In genomic region chr10:1612910-1613309, GRCh38 we compare ENCODE assay signal across 25 cellular contexts.
"Had no signal": no experiment of that assay in that cellular context is flagged by ENCODE, and none has a peak within 500 bp of the region (broad histone marks: within the 10 kb centered on the region; RNA-seq: fewer than 3 reads in every experiment).

No MANE protein-coding gene starts in this region.

- H3K27ac ChIP-seq: brain microvascular endothelial cell, dorsolateral prefrontal cortex, heart left ventricle, pancreas, sigmoid colon, spleen, thoracic aorta, upper lobe of right lung had no signal

- H3K4me3 Mint-ChIP-seq: activated naive CD4-positive, alpha-beta T cell treated with anti-CD3 and anti-CD28 coated beads, Interleukin-2, amount 10 ng/mL, durations not matched to agents 7 days and 5 days; activated naive CD8-positive, alpha-beta T cell treated with anti-CD3 and anti-CD28 coated beads, Interleukin-2, amount 50 U/mL, for 24 hours; immature natural killer cell; memory B cell; naive B cell; stimulated activated naive B cell treated with anti-CD40 and anti-IgM and Interleukin-4, amounts not matched to agents 10 μg/mL and 1 μg/mL and 100 μg/mL, for 72 hours had no signal

- H3K9me3 ChIP-seq: heart left ventricle, mucosa of descending colon, pancreas, sigmoid colon, spleen, thoracic aorta, upper lobe of right lung had no signal

- H3K4me1 Mint-ChIP-seq: activated naive CD4-positive, alpha-beta T cell treated with anti-CD3 and anti-CD28 coated beads, Interleukin-2, amount 10 ng/mL, durations not matched to agents 7 days and 5 days; immature natural killer cell had no signal

- H3K4me1 ChIP-seq: pancreas, sigmoid colon, upper lobe of right lung had no signal

- H3K9me3 Mint-ChIP-seq: activated naive CD4-positive, alpha-beta T cell treated with anti-CD3 and anti-CD28 coated beads, Interleukin-2, amount 10 ng/mL, durations not matched to agents 7 days and 5 days; activated naive CD8-positive, alpha-beta T cell treated with anti-CD3 and anti-CD28 coated beads, Interleukin-2, amount 50 U/mL, for 24 hours; immature natural killer cell; memory B cell; stimulated activated naive B cell treated with anti-CD40 and anti-IgM and Interleukin-4, amounts not matched to agents 10 μg/mL and 1 μg/mL and 100 μg/mL, for 72 hours had no signal

- H3K36me3 ChIP-seq: brain microvascular endothelial cell, heart left ventricle, pancreas, sigmoid colon, spleen, thoracic aorta, upper lobe of right lung had no signal

- H3K27me3 ChIP-seq: brain microvascular endothelial cell had no signal

- H3K36me3 Mint-ChIP-seq: activated naive CD4-positive, alpha-beta T cell treated with anti-CD3 and anti-CD28 coated beads, Interleukin-2, amount 10 ng/mL, durations not matched to agents 7 days and 5 days; immature natural killer cell; memory B cell; naive B cell; stimulated activated naive B cell treated with anti-CD40 and anti-IgM and Interleukin-4, amounts not matched to agents 10 μg/mL and 1 μg/mL and 100 μg/mL, for 72 hours had no signal

- DNase-seq: activated CD4-positive, alpha-beta T cell treated with anti-CD3 and anti-CD28 coated beads, Interleukin-2, amount 50 U/mL, for 1 hour; activated CD4-positive, CD25-positive, alpha-beta regulatory T cell treated with anti-CD3 and anti-CD28 coated beads, Interleukin-2, amount 50 U/mL, for 72 hours; activated CD8-positive, alpha-beta memory T cell treated with anti-CD3 and anti-CD28 coated beads, Interleukin-2, amount 50 U/mL, for 48 hours; activated effector memory CD4-positive, alpha-beta T cell treated with Interleukin-2 at 50 U/mL for 16 hours; activated naive CD4-positive, alpha-beta T cell treated with anti-CD3 and anti-CD28 coated beads, Interleukin-2, amount 10 ng/mL, durations not matched to agents 7 days and 5 days; activated naive CD8-positive, alpha-beta T cell treated with anti-CD3 and anti-CD28 coated beads, Interleukin-2, amount 50 U/mL, for 24 hours; activated T-cell treated with anti-CD3 and anti-CD28 coated beads, Interleukin-2, amount 50 U/mL, for 48 hours; anterior cingulate cortex; brain microvascular endothelial cell; central memory CD4-positive, alpha-beta T cell; heart left ventricle; immature natural killer cell; mucosa of descending colon; naive B cell; pancreas; sigmoid colon; stimulated activated naive B cell treated with anti-CD40 and anti-IgM and Interleukin-4, amounts not matched to agents 10 μg/mL and 1 μg/mL and 100 μg/mL, for 72 hours; upper lobe of right lung had no signal

- ATAC-seq: activated naive CD8-positive, alpha-beta T cell treated with anti-CD3 and anti-CD28 coated beads, Interleukin-2, amount 50 U/mL, for 24 hours; heart left ventricle; mucosa of descending colon; pancreas; stimulated activated naive B cell treated with anti-CD40 and anti-IgM and Interleukin-4, amounts not matched to agents 10 μg/mL and 1 μg/mL and 100 μg/mL, for 72 hours; upper lobe of right lung had no signal

- FAIRE-seq: colon, frontal cortex, pancreas, TTC549 had no signal

- H3K27ac Mint-ChIP-seq: activated naive CD4-positive, alpha-beta T cell treated with anti-CD3 and anti-CD28 coated beads, Interleukin-2, amount 10 ng/mL, durations not matched to agents 7 days and 5 days; activated naive CD8-positive, alpha-beta T cell treated with anti-CD3 and anti-CD28 coated beads, Interleukin-2, amount 50 U/mL, for 24 hours; immature natural killer cell; memory B cell; naive B cell; stimulated activated naive B cell treated with anti-CD40 and anti-IgM and Interleukin-4, amounts not matched to agents 10 μg/mL and 1 μg/mL and 100 μg/mL, for 72 hours had no signal

- H3K4me3 ChIP-seq: dorsolateral prefrontal cortex, heart left ventricle, mucosa of descending colon, pancreas, sigmoid colon, spleen, thoracic aorta, upper lobe of right lung had no signal
